ENCODE assay signal across 6 cellular contexts in the genomic region with DNA sequence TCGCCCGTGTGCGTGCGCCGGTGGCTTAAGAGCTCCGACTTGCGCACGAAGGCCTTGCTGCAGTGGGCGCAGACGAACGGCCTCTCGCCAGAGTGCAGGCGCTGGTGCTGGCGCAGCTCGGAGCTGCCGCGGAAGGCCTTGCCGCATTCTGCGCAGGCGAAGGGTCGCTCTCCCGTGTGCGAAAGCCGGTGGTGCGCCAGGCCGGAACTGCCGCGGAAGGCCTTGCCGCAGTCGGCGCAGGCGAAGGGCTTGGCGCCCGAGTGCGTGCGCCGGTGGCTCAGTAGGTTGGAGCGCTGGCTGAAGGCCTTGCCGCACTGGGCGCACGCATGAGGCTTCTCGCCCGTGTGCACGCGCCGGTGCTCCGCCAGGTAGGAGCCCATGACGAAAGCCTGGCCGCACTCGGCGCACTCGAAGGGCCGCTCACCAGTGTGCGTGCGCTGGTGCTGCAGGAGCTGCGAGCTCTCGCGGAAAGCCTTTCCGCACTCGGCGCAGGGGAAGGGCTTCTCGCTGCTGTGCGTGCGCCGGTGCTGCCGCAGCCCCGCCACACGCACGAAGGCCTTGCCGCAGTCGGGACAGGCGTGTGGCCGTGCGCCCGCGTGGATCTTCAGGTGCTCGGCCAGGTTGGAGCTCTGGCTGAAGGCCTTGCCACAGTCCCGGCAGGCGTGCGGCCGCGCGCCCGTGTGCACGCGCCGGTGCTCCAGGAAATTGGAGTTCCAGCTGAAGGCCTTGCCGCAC. TPM values are rescaled to one million over a fixed set of nuclear protein-coding genes. Genes with fewer than 3 reads are reported as not detected.
DNase-seq lines count a peak whose midpoint lies in the region; FAIRE-seq and TF ChIP-seq lines count a peak whose summit lies in the region.

No MANE protein-coding gene starts in this region.

- no peak for TF ChIP-seq CTCF in endodermal cell (conservative IDR thresholded peaks at IDR 0.05)

- no peaks in the 10 kb centered on the region for H3K36me3 ChIP-seq in endodermal cell (ENCODE audit: control insufficient read depth, insufficient read depth, low read length)

- TF ChIP-seq POLR2A in GM12891 (IDR thresholded peaks at IDR 0.05; ENCODE audit: low read depth, low read length), result no peak

- H3K4me3 Mint-ChIP-seq in endodermal cell, result no peak overlapping the region

- no peaks in the 10 kb centered on the region for H3K36me3 Mint-ChIP-seq in endodermal cell (ENCODE audit: low read depth)

- no peak overlapping the region for H3K27ac ChIP-seq in endodermal cell (ENCODE audit: low read depth, low read length)

- WGBS in endodermal cell (ENCODE audit: insufficient coverage in 1 of 2, insufficient read length in 1 of 2), 2 experiments, result 96 to 98% methylated on average over 62 to 88 of the region's 88 CpGs

- FAIRE-seq in GM12891 (lab: Jason Lieb, UNC), result no peak

- H3K4me1 Mint-ChIP-seq in endodermal cell, result no peaks in the 10 kb centered on the region

- H3K9me3 ChIP-seq in endodermal cell (ENCODE audit: control insufficient read depth, low read length), result no peaks in the 10 kb centered on the region

- H3K4me3 ChIP-seq in endodermal cell (ENCODE audit: low read length), result no peak overlapping the region

- no peaks in the 10 kb centered on the region for H3K9me3 Mint-ChIP-seq in endodermal cell

- intact Hi-C loops in head of caudate nucleus (cut with DNase I), result no loop called here

- DNase-seq in T follicular helper cell (ENCODE audit: low read depth), result peak; percentile 28
- DNase-seq in endodermal cell, result peak; percentile 50
- DNase-seq in stimulated activated CD4-positive, alpha-beta T cell treated with anti-CD3 and anti-CD28 coated beads, Interleukin-4, amount 100 ng/mL, for 1 hour, result peak; percentile 38
- no peak for DNase-seq in GM12891 (ENCODE audit: insufficient read length, low spot score)
- no peak for DNase-seq in NCI-H1105 (lab: John Stamatoyannopoulos, UW)
- DNase-seq in head of caudate nucleus, result no peak

- no peak overlapping the region for H3K27ac Mint-ChIP-seq in endodermal cell

- H3K27me3 ChIP-seq in endodermal cell (ENCODE audit: control insufficient read depth, insufficient read depth, low read length, poor library complexity, severe bottlenecking), result no peaks in the 10 kb centered on the region

- H3K27me3 Mint-ChIP-seq in endodermal cell (ENCODE audit: insufficient read depth), result peaks cover 16% of the 10 kb centered on the region

- no peak overlapping the region for H3K9ac ChIP-seq in endodermal cell (ENCODE audit: extremely low read depth, low read length, poor library complexity, severe bottlenecking)

- H3K4me1 ChIP-seq in endodermal cell (ENCODE audit: control insufficient read depth, insufficient read depth, low read length), result no peaks in the 10 kb centered on the region

TF ChIP-seq in GM12891, 5 proteins besides CTCF, POLR2A, EP300 and RAD21:
- TF ChIP-seq SPI1 (IDR thresholded peaks at IDR 0.05; ENCODE audit: low read depth, low read length) (no peak), POU2F2 (IDR thresholded peaks at IDR 0.05; ENCODE audit: low read depth, low read length) (no peak), POLR2AphosphoS5 (IDR thresholded peaks at IDR 0.05; ENCODE audit: low read depth, low read length) (no peak), TAF1 (IDR thresholded peaks at IDR 0.05; ENCODE audit: low read depth, low read length) (no peak), PAX5 (IDR thresholded peaks at IDR 0.05; ENCODE audit: insufficient read depth, low read length, severe bottlenecking) (no peak)

RNA-seq across cellular contexts. Expression of a gene that starts 3.1 kb away (rescaled TPM):
- 10 to 100 TPM; 12.6 to 16.4 TPM for total RNA-seq in endodermal cell
- polyA plus RNA-seq in endodermal cell (2013, experiment 1 of 2), result 17.8 TPM
- 19.7 TPM for polyA plus RNA-seq in endodermal cell (2013, experiment 2 of 2)
- polyA plus RNA-seq in GM12891 (2012; ENCODE audit: low read depth, missing spikeins), result 2.3 TPM

RNA-seq across cellular contexts. Expression of a gene that starts 6.1 kb away (rescaled TPM):
- 1 to 10 TPM; 5.2 to 5.9 TPM for total RNA-seq in endodermal cell
- 5.0 TPM for polyA plus RNA-seq in endodermal cell (2013, experiment 1 of 2)
- 4.1 TPM for polyA plus RNA-seq in endodermal cell (2013, experiment 2 of 2)
- 0.36 TPM for polyA plus RNA-seq in GM12891 (2012; ENCODE audit: low read depth, missing spikeins)

RNA-seq across cellular contexts. Expression of a gene that starts 24.4 kb away (rescaled TPM):
- 1 to 10 TPM; 3.1 to 3.8 TPM for total RNA-seq in endodermal cell
- 3.6 TPM for polyA plus RNA-seq in endodermal cell (2013, experiment 1 of 2)
- 2.3 TPM for polyA plus RNA-seq in endodermal cell (2013, experiment 2 of 2)
- polyA plus RNA-seq in GM12891 (2012; ENCODE audit: low read depth, missing spikeins), result 1.4 TPM

RNA-seq across cellular contexts. Expression of a gene that starts 29.6 kb away (rescaled TPM):
- 1 to 10 TPM; 3.8 TPM for total RNA-seq in endodermal cell
- polyA plus RNA-seq in endodermal cell (2013, experiment 1 of 2), result 2.9 TPM
- 2.5 TPM for polyA plus RNA-seq in endodermal cell (2013, experiment 2 of 2)
- 0.72 TPM for polyA plus RNA-seq in GM12891 (2012; ENCODE audit: low read depth, missing spikeins)

RNA-seq across cellular contexts. Expression of a gene that starts 30.7 kb away (rescaled TPM):
- total RNA-seq in endodermal cell, result 1,000 to 10,000 TPM in 1 of 2 donors, 100 to 1,000 TPM in 1; 896 to 1,039 TPM
- polyA plus RNA-seq in endodermal cell (2013, experiment 1 of 2), result 1,332 TPM
- 1,223 TPM for polyA plus RNA-seq in endodermal cell (2013, experiment 2 of 2)
- 2,915 TPM for polyA plus RNA-seq in GM12891 (2012; ENCODE audit: low read depth, missing spikeins)

Comparison
In these comparisons a context has a peak if more than half of its experiments do, and no peak if none do; other contexts are left out.
1. DNase-seq: peak in T follicular helper cell (single experiment), endodermal cell (single experiment) and stimulated activated CD4-positive, alpha-beta T cell treated with anti-CD3 and anti-CD28 coated beads, Interleukin-4, amount 100 ng/mL, for 1 hour (single experiment); none in GM12891 (single experiment), NCI-H1105 (single experiment) and head of caudate nucleus (0 of 42).